1 cellular context compared by ENCODE assay signal in genomic region chr1:54190526-54190925, GRCh38.
A peak's percentile ranks its signal among the peaks of the same experiment; 100 is the strongest.
TF ChIP-seq lines count a peak whose summit lies in the region.

No MANE protein-coding gene starts in this region.

TF ChIP-seq in K562, 482 proteins besides CTCF, POLR2A, EP300 and RAD21:
- TF ChIP-seq, protein P1, sequence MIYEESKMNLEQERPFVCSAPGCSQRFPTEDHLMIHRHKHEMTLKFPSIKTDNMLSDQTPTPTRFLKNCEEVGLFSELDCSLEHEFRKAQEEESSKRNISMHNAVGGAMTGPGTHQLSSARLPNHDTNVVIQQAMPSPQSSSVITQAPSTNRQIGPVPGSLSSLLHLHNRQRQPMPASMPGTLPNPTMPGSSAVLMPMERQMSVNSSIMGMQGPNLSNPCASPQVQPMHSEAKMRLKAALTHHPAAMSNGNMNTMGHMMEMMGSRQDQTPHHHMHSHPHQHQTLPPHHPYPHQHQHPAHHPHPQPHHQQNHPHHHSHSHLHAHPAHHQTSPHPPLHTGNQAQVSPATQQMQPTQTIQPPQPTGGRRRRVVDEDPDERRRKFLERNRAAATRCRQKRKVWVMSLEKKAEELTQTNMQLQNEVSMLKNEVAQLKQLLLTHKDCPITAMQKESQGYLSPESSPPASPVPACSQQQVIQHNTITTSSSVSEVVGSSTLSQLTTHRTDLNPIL (CRISPR knock-in tag; IDR thresholded peaks at IDR 0.05), result no peak
- TF ChIP-seq, protein P2, sequence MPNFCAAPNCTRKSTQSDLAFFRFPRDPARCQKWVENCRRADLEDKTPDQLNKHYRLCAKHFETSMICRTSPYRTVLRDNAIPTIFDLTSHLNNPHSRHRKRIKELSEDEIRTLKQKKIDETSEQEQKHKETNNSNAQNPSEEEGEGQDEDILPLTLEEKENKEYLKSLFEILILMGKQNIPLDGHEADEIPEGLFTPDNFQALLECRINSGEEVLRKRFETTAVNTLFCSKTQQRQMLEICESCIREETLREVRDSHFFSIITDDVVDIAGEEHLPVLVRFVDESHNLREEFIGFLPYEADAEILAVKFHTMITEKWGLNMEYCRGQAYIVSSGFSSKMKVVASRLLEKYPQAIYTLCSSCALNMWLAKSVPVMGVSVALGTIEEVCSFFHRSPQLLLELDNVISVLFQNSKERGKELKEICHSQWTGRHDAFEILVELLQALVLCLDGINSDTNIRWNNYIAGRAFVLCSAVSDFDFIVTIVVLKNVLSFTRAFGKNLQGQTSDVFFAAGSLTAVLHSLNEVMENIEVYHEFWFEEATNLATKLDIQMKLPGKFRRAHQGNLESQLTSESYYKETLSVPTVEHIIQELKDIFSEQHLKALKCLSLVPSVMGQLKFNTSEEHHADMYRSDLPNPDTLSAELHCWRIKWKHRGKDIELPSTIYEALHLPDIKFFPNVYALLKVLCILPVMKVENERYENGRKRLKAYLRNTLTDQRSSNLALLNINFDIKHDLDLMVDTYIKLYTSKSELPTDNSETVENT (CRISPR knock-in tag; IDR thresholded peaks at IDR 0.05), result 0 out of 2 replicates have a peak, but pooled peaks have one; percentile 21
- TF ChIP-seq, protein P3, sequence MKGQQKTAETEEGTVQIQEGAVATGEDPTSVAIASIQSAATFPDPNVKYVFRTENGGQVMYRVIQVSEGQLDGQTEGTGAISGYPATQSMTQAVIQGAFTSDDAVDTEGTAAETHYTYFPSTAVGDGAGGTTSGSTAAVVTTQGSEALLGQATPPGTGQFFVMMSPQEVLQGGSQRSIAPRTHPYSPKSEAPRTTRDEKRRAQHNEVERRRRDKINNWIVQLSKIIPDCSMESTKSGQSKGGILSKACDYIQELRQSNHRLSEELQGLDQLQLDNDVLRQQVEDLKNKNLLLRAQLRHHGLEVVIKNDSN (CRISPR knock-in tag; IDR thresholded peaks at IDR 0.05), result no peak
- no peak for TF ChIP-seq CHD7 (IDR thresholded peaks at IDR 0.05; ENCODE audit: low read depth, low read length)
